Comparison of ENCODE assay signal across 1 cellular context in the genomic region with DNA sequence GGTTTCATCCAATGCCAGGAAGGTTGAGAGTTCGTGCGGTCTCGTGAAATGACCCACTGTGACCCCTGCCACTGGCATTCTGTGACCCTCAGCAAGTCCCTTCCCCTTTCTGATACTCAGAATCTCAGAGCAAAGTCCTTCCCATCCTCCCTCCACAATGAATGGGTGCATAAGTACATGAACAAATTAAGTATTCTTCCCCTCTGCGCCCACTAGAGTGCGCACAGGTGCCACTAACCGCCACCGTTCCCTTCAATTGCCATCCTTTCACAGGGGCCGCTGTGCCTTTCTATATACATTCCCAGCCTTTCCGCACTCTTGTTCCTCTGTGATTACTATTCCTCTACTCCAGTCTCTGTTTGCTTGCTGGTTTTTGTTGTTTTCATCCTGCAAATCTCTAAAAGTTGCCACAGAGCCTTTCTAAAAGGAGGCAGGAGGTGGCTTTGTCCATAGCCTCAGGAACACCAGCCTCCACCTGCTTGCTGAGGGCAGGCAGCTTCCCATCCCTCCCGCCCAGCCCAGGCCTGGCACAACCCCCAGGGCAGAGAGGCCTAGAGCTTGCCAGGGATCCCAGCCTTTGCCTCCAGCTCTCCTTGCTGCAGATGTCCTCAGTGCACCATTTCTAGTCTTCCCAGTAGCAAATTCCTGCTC.
A peak's percentile ranks its signal among the peaks of the same experiment; 100 is the strongest.
TF ChIP-seq lines count a peak whose summit lies in the region.

No MANE protein-coding gene starts in this region.

TF ChIP-seq in K562, 482 proteins besides CTCF, POLR2A, EP300 and RAD21 (continued from another document):
- peak; percentile 72 for TF ChIP-seq DEAF1 (CRISPR knock-in tag; IDR thresholded peaks at IDR 0.05)
- TF ChIP-seq TSHZ1 (CRISPR knock-in tag; IDR thresholded peaks at IDR 0.05) = no peak
- TF ChIP-seq NR4A1 (CRISPR knock-in tag; IDR thresholded peaks at IDR 0.05) = no peak
- no peak for TF ChIP-seq NR4A1 (tag; IDR thresholded peaks at IDR 0.05)
- TF ChIP-seq CBX2 (IDR thresholded peaks at IDR 0.05; ENCODE audit: insufficient read depth, low read length, poor library complexity, severe bottlenecking) = no peak
- TF ChIP-seq SRSF7 (optimal IDR thresholded peaks at IDR 0.05; ENCODE audit: low read depth, low read length) = no peak
- TF ChIP-seq ZNF551 (CRISPR knock-in tag; IDR thresholded peaks at IDR 0.05) = no peak
- TF ChIP-seq ZNF316 (IDR thresholded peaks at IDR 0.05) = no peak
- no peak for TF ChIP-seq PTRF (tag; IDR thresholded peaks at IDR 0.05)
- TF ChIP-seq, protein P1, sequence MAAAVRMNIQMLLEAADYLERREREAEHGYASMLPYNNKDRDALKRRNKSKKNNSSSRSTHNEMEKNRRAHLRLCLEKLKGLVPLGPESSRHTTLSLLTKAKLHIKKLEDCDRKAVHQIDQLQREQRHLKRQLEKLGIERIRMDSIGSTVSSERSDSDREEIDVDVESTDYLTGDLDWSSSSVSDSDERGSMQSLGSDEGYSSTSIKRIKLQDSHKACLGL (CRISPR knock-in tag; IDR thresholded peaks at IDR 0.05; ENCODE audit: borderline replicate concordance, poor library complexity, severe bottlenecking) = no peak
- 0 out of 2 replicates have a peak, but pooled peaks have one; percentile 52 for TF ChIP-seq ARID2 (IDR thresholded peaks at IDR 0.05)
- TF ChIP-seq SMC3 (conservative IDR thresholded peaks at IDR 0.05; ENCODE audit: insufficient read depth, low read depth, low read length) = peak; percentile 68
- TF ChIP-seq RB1 (IDR thresholded peaks at IDR 0.05; ENCODE audit: low read depth) = no peak
- no peak for TF ChIP-seq GTF2E2 (tag; IDR thresholded peaks at IDR 0.05)
- no peak for TF ChIP-seq PBX2 (CRISPR knock-in tag; IDR thresholded peaks at IDR 0.05; ENCODE audit: low read depth)
- no peak for TF ChIP-seq PBX2 (tag; conservative IDR thresholded peaks at IDR 0.05; ENCODE audit: low read depth)
- TF ChIP-seq, protein P2, sequence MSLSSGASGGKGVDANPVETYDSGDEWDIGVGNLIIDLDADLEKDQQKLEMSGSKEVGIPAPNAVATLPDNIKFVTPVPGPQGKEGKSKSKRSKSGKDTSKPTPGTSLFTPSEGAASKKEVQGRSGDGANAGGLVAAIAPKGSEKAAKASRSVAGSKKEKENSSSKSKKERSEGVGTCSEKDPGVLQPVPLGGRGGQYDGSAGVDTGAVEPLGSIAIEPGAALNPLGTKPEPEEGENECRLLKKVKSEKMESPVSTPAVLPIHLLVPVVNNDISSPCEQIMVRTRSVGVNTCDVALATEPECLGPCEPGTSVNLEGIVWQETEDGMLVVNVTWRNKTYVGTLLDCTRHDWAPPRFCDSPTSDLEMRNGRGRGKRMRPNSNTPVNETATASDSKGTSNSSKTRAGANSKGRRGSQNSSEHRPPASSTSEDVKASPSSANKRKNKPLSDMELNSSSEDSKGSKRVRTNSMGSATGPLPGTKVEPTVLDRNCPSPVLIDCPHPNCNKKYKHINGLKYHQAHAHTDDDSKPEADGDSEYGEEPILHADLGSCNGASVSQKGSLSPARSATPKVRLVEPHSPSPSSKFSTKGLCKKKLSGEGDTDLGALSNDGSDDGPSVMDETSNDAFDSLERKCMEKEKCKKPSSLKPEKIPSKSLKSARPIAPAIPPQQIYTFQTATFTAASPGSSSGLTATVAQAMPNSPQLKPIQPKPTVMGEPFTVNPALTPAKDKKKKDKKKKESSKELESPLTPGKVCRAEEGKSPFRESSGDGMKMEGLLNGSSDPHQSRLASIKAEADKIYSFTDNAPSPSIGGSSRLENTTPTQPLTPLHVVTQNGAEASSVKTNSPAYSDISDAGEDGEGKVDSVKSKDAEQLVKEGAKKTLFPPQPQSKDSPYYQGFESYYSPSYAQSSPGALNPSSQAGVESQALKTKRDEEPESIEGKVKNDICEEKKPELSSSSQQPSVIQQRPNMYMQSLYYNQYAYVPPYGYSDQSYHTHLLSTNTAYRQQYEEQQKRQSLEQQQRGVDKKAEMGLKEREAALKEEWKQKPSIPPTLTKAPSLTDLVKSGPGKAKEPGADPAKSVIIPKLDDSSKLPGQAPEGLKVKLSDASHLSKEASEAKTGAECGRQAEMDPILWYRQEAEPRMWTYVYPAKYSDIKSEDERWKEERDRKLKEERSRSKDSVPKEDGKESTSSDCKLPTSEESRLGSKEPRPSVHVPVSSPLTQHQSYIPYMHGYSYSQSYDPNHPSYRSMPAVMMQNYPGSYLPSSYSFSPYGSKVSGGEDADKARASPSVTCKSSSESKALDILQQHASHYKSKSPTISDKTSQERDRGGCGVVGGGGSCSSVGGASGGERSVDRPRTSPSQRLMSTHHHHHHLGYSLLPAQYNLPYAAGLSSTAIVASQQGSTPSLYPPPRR (CRISPR knock-in tag; IDR thresholded peaks at IDR 0.05; ENCODE audit: borderline replicate concordance) = no peak
- TF ChIP-seq CTBP1 (IDR thresholded peaks at IDR 0.05; ENCODE audit: borderline replicate concordance) = peak; percentile 27; the same call in 1 of the 2 replicates
- TF ChIP-seq SRF (CRISPR knock-in tag; IDR thresholded peaks at IDR 0.05) = no peak
- TF ChIP-seq MAFK (IDR thresholded peaks at IDR 0.05; ENCODE audit: low read length) = no peak
- 0 out of 2 replicates have a peak, but pooled peaks have one; percentile 14 for TF ChIP-seq CXXC5 (CRISPR knock-in tag; IDR thresholded peaks at IDR 0.05)
- no peak for TF ChIP-seq TAF15 (IDR thresholded peaks at IDR 0.05; ENCODE audit: low read depth, low read length)
- TF ChIP-seq RERE (CRISPR knock-in tag; IDR thresholded peaks at IDR 0.05; ENCODE audit: borderline replicate concordance) = no peak
- no peak for TF ChIP-seq CBX8 (IDR thresholded peaks at IDR 0.05; ENCODE audit: borderline replicate concordance, extremely low read depth, low read depth, low read length, poor library complexity, severe bottlenecking)
- no peak for TF ChIP-seq RFX5 (IDR thresholded peaks at IDR 0.05; ENCODE audit: low read depth, low read length)
- TF ChIP-seq BMI1 (IDR thresholded peaks at IDR 0.05; ENCODE audit: low read length) = no peak
- TF ChIP-seq, protein P3, sequence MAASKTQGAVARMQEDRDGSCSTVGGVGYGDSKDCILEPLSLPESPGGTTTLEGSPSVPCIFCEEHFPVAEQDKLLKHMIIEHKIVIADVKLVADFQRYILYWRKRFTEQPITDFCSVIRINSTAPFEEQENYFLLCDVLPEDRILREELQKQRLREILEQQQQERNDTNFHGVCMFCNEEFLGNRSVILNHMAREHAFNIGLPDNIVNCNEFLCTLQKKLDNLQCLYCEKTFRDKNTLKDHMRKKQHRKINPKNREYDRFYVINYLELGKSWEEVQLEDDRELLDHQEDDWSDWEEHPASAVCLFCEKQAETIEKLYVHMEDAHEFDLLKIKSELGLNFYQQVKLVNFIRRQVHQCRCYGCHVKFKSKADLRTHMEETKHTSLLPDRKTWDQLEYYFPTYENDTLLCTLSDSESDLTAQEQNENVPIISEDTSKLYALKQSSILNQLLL (CRISPR knock-in tag; IDR thresholded peaks at IDR 0.05; ENCODE audit: borderline replicate concordance) = no peak
- TF ChIP-seq SP1 (CRISPR knock-in tag; IDR thresholded peaks at IDR 0.05) = no peak
- TF ChIP-seq PHB2 (IDR thresholded peaks at IDR 0.05; ENCODE audit: low read depth) = no peak
- 0 out of 2 replicates have a peak, but pooled peaks have one; percentile 27 for TF ChIP-seq ATF7 (IDR thresholded peaks at IDR 0.05)
- TF ChIP-seq SRSF9 (IDR thresholded peaks at IDR 0.05; ENCODE audit: borderline replicate concordance, low read depth, low read length) = no peak
- TF ChIP-seq POLR3A (IDR thresholded peaks at IDR 0.05; ENCODE audit: borderline replicate concordance, extremely low read depth, insufficient read depth, insufficient read length) = no peak
- 0 out of 4 replicates have a peak, but pooled peaks of 1 of the 2 experiments have one; percentile 42 for TF ChIP-seq RCOR1 (IDR thresholded peaks at IDR 0.05; ENCODE audit: borderline replicate concordance in 1 of 2, low read depth in 2 of 2, low read length in 2 of 2)
- TF ChIP-seq ZNF146 (CRISPR knock-in tag; IDR thresholded peaks at IDR 0.05; ENCODE audit: unreplicated experiment) = no peak
TF ChIP-seq in K562: peak in this region for 10.
